In genomic region chr10:75105576-75106197, GRCh38 we compare ENCODE assay signal across 13 cellular contexts.
"Had no signal": no experiment of that assay in that cellular context is flagged by ENCODE, and none has a peak within 500 bp of the region (broad histone marks: within the 10 kb centered on the region; RNA-seq: fewer than 3 reads in every experiment).

No MANE protein-coding gene starts in this region.

- H3K27ac ChIP-seq: adrenal gland, ovary, tibial artery had no signal

- H3K4me3 ChIP-seq: adrenal gland, ovary, tibial artery had no signal

- FAIRE-seq: small intestine had no signal

- H3K36me3 ChIP-seq: adrenal gland, ovary, tibial artery had no signal

- ATAC-seq: effector memory CD8-positive, alpha-beta T cell; left colon; stimulated activated effector memory CD8-positive, alpha-beta T cell treated with anti-CD3 and anti-CD28 coated beads, Interleukin-12 subunit alpha, Interleukin-12 subunit beta, amount 100 ng/mL, for 72 hours had no signal

- DNase-seq: activated CD4-positive, alpha-beta T cell treated with anti-CD3 and anti-CD28 coated beads for 1 hour; activated CD4-positive, alpha-beta T cell treated with anti-CD3 and anti-CD28 coated beads, Interleukin-2, amount 50 U/mL, for 48 hours; activated naive CD4-positive, alpha-beta T cell treated with anti-CD3 and anti-CD28 coated beads, Interleukin-2, amount 50 U/mL, for 16 hours; caudate nucleus; cortex of kidney; effector memory CD8-positive, alpha-beta T cell; left colon; ovary; retina; small intestine had no signal

- H3K27me3 ChIP-seq: adrenal gland, ovary, tibial artery had no signal

- H3K9me3 ChIP-seq: adrenal gland, ovary, tibial artery had no signal
